ENCODE assay signal across 16 cellular contexts in genomic region chr6:159578629-159579028, GRCh38.
DNase-seq lines count a peak whose midpoint lies in the region; ATAC-seq and TF ChIP-seq lines count a peak whose summit lies in the region.
"Had no signal": no experiment of that assay in that cellular context is flagged by ENCODE, and none has a peak within 500 bp of the region (broad histone marks: within the 10 kb centered on the region; RNA-seq: fewer than 3 reads in every experiment).

No MANE protein-coding gene starts in this region.

- in situ Hi-C loops in gastrocnemius medialis (cut with MboI; ENCODE audit: low sequenced_read_pairs in 4 of 4), result no loop called here

- TF ChIP-seq CTCF in RWPE2 (IDR thresholded peaks at IDR 0.05; ENCODE audit: poor library complexity, severe bottlenecking) (no peak), epithelial cell of proximal tubule (conservative IDR thresholded peaks at IDR 0.05; ENCODE audit: low read depth, low read length) (peak; percentile 9), gastrocnemius medialis (IDR thresholded peaks at IDR 0.05 in 4 of 5, conservative IDR thresholded peaks at IDR 0.05 in 1 of 5) (no peak)

- H3K27me3 ChIP-seq in RWPE2 (ENCODE audit: insufficient read depth, poor library complexity, severe bottlenecking), result no peaks in the 10 kb centered on the region
- H3K27me3 ChIP-seq in gastrocnemius medialis, result no peaks in the 10 kb centered on the region

- H3K4me1 ChIP-seq in RWPE2 (ENCODE audit: insufficient read depth, poor library complexity, severe bottlenecking), result peaks cover 9% of the 10 kb centered on the region
- H3K4me1 ChIP-seq in gastrocnemius medialis, result no peaks in the 10 kb centered on the region

- H3K36me3 ChIP-seq in RWPE2 (ENCODE audit: low read depth), result no peaks in the 10 kb centered on the region
- H3K36me3 ChIP-seq in gastrocnemius medialis, result no peaks in the 10 kb centered on the region

- H3K27ac ChIP-seq in RWPE2 (ENCODE audit: poor library complexity, severe bottlenecking) (no peak overlapping the region), gastrocnemius medialis (no peak overlapping the region)

- ATAC-seq in RWPE2 (ENCODE audit: low read depth), result peak; percentile 74; the same call in 2 of the 3 replicates
- no peak for ATAC-seq in gastrocnemius medialis

- intact Hi-C loops in gastrocnemius medialis (cut with DNase I; ENCODE audit: low total_unique reads), result no loop called here

- H3K9me3 ChIP-seq in RWPE2 (ENCODE audit: severe bottlenecking) (peaks cover 2% of the 10 kb centered on the region), gastrocnemius medialis (no peaks in the 10 kb centered on the region)

- DNase-seq in A172 (ENCODE audit: low spot score) (peak; percentile 80), H4 (ENCODE audit: low spot score) (peak; percentile 22), RWPE2 (ENCODE audit: low spot score) (no peak), epithelial cell of proximal tubule (ENCODE audit: low read depth) (no peak), activated gamma-delta T cell treated with Interleukin-2 at 50 U/mL for 16 hours (no peak), NCI-H345 treated with DMSO at 0.1 percent for 48 hours (lab: John Stamatoyannopoulos, UW; ENCODE audit: unreplicated experiment) (no peak), midbrain (lab: John Stamatoyannopoulos, UW) (no peak), gastrocnemius medialis (no peak)
- DNase-seq: ACHN, AML-193, COR-L47, H9, MV-4-11, NCI-H1417, NCI-H187 treated with DMSO at 0.1 percent for 48 hours, NCI-H446 had no signal

- H3K4me3 ChIP-seq in RWPE2 (ENCODE audit: severe bottlenecking) (no peak overlapping the region), epithelial cell of proximal tubule (ENCODE audit: low read depth, low read length) (no peak overlapping the region), gastrocnemius medialis (no peak overlapping the region)

- no peak for TF ChIP-seq POLR2A in gastrocnemius medialis (IDR thresholded peaks at IDR 0.05)

Comparison
In these comparisons a context has a peak if more than half of its experiments do, and no peak if none do; other contexts are left out.
1. DNase-seq: peak in A172 (single experiment) and H4 (single experiment); none in RWPE2 (single experiment), epithelial cell of proximal tubule (single experiment), activated gamma-delta T cell treated with Interleukin-2 at 50 U/mL for 16 hours (single experiment), NCI-H345 treated with DMSO at 0.1 percent for 48 hours (single experiment), midbrain (single experiment) and gastrocnemius medialis (0 of 2).